22 cellular contexts compared by ENCODE assay signal in the genomic region with DNA sequence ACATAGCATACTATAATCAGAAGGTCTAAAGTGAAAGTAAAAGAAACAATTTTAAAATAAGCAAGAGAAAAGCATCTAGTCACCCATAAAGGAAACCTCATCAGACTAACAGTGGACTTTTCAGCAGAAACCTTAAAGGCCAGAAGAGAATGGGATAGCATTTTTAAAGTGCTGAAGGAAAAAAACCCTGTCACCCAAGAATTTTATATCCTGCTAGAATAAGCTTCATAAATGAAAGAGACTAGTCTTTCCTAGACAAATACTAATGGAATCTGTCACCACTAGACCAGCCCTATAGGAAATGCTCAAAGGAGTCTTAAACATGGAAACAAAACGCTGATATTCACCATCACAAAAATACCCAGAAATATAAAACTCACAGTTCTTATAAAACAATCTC.
"Had no signal": no experiment of that assay in that cellular context is flagged by ENCODE, and none has a peak within 500 bp of the region (broad histone marks: within the 10 kb centered on the region; RNA-seq: fewer than 3 reads in every experiment).

No MANE protein-coding gene starts in this region.

- H2AFZ ChIP-seq: hepatocyte had no signal

- H3K4me1 ChIP-seq: vagina had no signal

- H3K4me3 ChIP-seq: dorsolateral prefrontal cortex, hepatocyte, tibial nerve, vagina had no signal

- H3K27me3 Mint-ChIP-seq: activated T-cell treated with anti-CD3 and anti-CD28 coated beads, Interleukin-2, amount 50 U/mL, for 24 hours; naive thymus-derived CD8-positive, alpha-beta T cell; progenitor cell of endocrine pancreas had no signal

- H3K27ac Mint-ChIP-seq: activated T-cell treated with anti-CD3 and anti-CD28 coated beads, Interleukin-2, amount 50 U/mL, for 24 hours; endodermal cell; naive thymus-derived CD8-positive, alpha-beta T cell; progenitor cell of endocrine pancreas had no signal

- H3K27ac ChIP-seq: brain microvascular endothelial cell, dorsolateral prefrontal cortex, foreskin keratinocyte, hepatocyte, tibial nerve, vagina had no signal

- H3K27me3 ChIP-seq: brain microvascular endothelial cell, dorsolateral prefrontal cortex, foreskin keratinocyte, hepatocyte, tibial nerve, vagina had no signal

- H3K4me3 Mint-ChIP-seq: activated T-cell treated with anti-CD3 and anti-CD28 coated beads, Interleukin-2, amount 50 U/mL, for 24 hours; endodermal cell had no signal

- FAIRE-seq: colon, islet of Langerhans had no signal

- ATAC-seq: foreskin keratinocyte; left cardiac atrium; naive thymus-derived CD8-positive, alpha-beta T cell; stimulated activated naive CD8-positive, alpha-beta T cell treated with anti-CD3 and anti-CD28 coated beads, Interleukin-15, Interleukin-2, amounts not matched to agents 100 U/mL and 50 U/mL, for 24 hours had no signal

- H3K4me2 ChIP-seq: hepatocyte had no signal

- H3K9me3 ChIP-seq: vagina had no signal

- DNase-seq: activated CD4-positive, CD25-positive, alpha-beta regulatory T cell; activated effector memory CD4-positive, alpha-beta T cell treated with anti-CD3 and anti-CD28 coated beads, Interleukin-2, amount 50 U/mL, for 16 hours; activated T-cell treated with anti-CD3 and anti-CD28 coated beads, Interleukin-2, amount 50 U/mL, for 24 hours; aorta; brain microvascular endothelial cell; central memory CD4-positive, alpha-beta T cell; dorsolateral prefrontal cortex; endodermal cell; foreskin keratinocyte; left cardiac atrium; mesendoderm; naive thymus-derived CD8-positive, alpha-beta T cell; nucleus accumbens; stimulated activated CD4-positive, alpha-beta T cell treated with anti-CD3 and anti-CD28 coated beads, Interleukin-2, amount 100 ng/mL, for 24 hours; stimulated activated naive CD8-positive, alpha-beta T cell treated with anti-CD3 and anti-CD28 coated beads, Interleukin-15, Interleukin-2, amounts not matched to agents 100 U/mL and 50 U/mL, for 24 hours; substantia nigra had no signal
